10 cellular contexts compared by ENCODE assay signal in genomic region chr5:145718956-145719355, GRCh38.
DNase-seq lines count a peak whose midpoint lies in the region; ATAC-seq and TF ChIP-seq lines count a peak whose summit lies in the region.
"Had no signal": no experiment of that assay in that cellular context is flagged by ENCODE, and none has a peak within 500 bp of the region (broad histone marks: within the 10 kb centered on the region; RNA-seq: fewer than 3 reads in every experiment).

No MANE protein-coding gene starts in this region.

- no peak overlapping the region for H3K9ac ChIP-seq in adipocyte (ENCODE audit: low read length)

- H3K27ac Mint-ChIP-seq in stimulated activated naive B cell treated with anti-CD40 and anti-IgM and Interleukin-4, amounts not matched to agents 10 μg/mL and 1 μg/mL and 100 μg/mL, for 72 hours = no peak overlapping the region
- H3K27ac Mint-ChIP-seq: memory B cell had no signal

- TF ChIP-seq CTCF in A673 (conservative IDR thresholded peaks at IDR 0.05; ENCODE audit: low read depth, low read length) = peak; percentile 72
- TF ChIP-seq CTCF in HEK293 (tag by site-specific recombination; IDR thresholded peaks at IDR 0.05) = no peak

- H3K4me1 ChIP-seq in A673 (ENCODE audit: insufficient read depth, low read length, poor library complexity, severe bottlenecking) = peaks cover 22% of the 10 kb centered on the region
- H3K4me1 ChIP-seq in HEK293 (ENCODE audit: control insufficient read depth, insufficient read depth, low read length) = no peaks in the 10 kb centered on the region
- H3K4me1 ChIP-seq in adipocyte (ENCODE audit: control insufficient read depth, insufficient read depth, low read length) = peaks cover 4% of the 10 kb centered on the region

- no peaks in the 10 kb centered on the region for H3K4me1 Mint-ChIP-seq in stimulated activated naive B cell treated with anti-CD40 and anti-IgM and Interleukin-4, amounts not matched to agents 10 μg/mL and 1 μg/mL and 100 μg/mL, for 72 hours
- H3K4me1 Mint-ChIP-seq: memory B cell had no signal

- H3K4me3 Mint-ChIP-seq in stimulated activated naive B cell treated with anti-CD40 and anti-IgM and Interleukin-4, amounts not matched to agents 10 μg/mL and 1 μg/mL and 100 μg/mL, for 72 hours = no peak overlapping the region
- H3K4me3 Mint-ChIP-seq: memory B cell had no signal

- DNase-seq in A673 (ENCODE audit: low spot score) = peak; percentile 66
- DNase-seq in adipocyte (ENCODE audit: low read depth) = peak; percentile 69
- DNase-seq in iPS-NIHi11 (ENCODE audit: low spot score) = peak; percentile 31
- DNase-seq in GOT3 (lab: John Stamatoyannopoulos, UW) = no peak
- DNase-seq in stimulated activated naive B cell treated with anti-CD40 and anti-IgM and Interleukin-4, amounts not matched to agents 10 μg/mL and 1 μg/mL and 100 μg/mL, for 72 hours = no peak
- DNase-seq: activated CD4-positive, alpha-beta T cell treated with anti-CD3 and anti-CD28 coated beads, Interleukin-2, amount 50 U/mL, for 48 hours had no signal

- H3K27me3 Mint-ChIP-seq in stimulated activated naive B cell treated with anti-CD40 and anti-IgM and Interleukin-4, amounts not matched to agents 10 μg/mL and 1 μg/mL and 100 μg/mL, for 72 hours = no peaks in the 10 kb centered on the region
- H3K27me3 Mint-ChIP-seq: memory B cell had no signal

- CTCF ChIA-PET in A673 (lab: Charles Lee) = interaction anchor here (0.7 kb wide), 1 partner anchor 35 kb away, joined by 3 read pairs; no protein-coding TSS in a partner anchor
- CTCF ChIA-PET in HEK293 (lab: Yijun Ruan, JAX) = interaction anchor here (0.6 to 2.7 kb wide), 7 partner anchors 10 to 249 kb away, joined by 3 to 9 read pairs (median 3); no protein-coding TSS in a partner anchor

- H3K36me3 ChIP-seq in A673 (ENCODE audit: insufficient read depth, low read length, poor library complexity, severe bottlenecking) (no peaks in the 10 kb centered on the region), HEK293 (ENCODE audit: control insufficient read depth in 2 of 2, insufficient read depth in 1 of 2, low read length in 2 of 2) (no peaks in the 10 kb centered on the region), adipocyte (ENCODE audit: control insufficient read depth, insufficient read depth, low read length, severe bottlenecking) (no peaks in the 10 kb centered on the region)

- no TSS peak for BruUV-seq in A673 (replicated peaks; lab: Mats Ljungman, UMichigan)

- POLR2A ChIA-PET in A673 (lab: Charles Lee; ENCODE audit: low non-redundant PET) (no interaction called here), HEK293 (lab: Yijun Ruan, JAX) (no interaction called here)

- ATAC-seq in GM18517 (IDR thresholded peaks at IDR 0.05; ENCODE audit: unreplicated experiment) = no peak
- ATAC-seq in HG02623 (IDR thresholded peaks at IDR 0.05; ENCODE audit: unreplicated experiment) = no peak
- no peak for ATAC-seq in stimulated activated naive B cell treated with anti-CD40 and anti-IgM and Interleukin-4, amounts not matched to agents 10 μg/mL and 1 μg/mL and 100 μg/mL, for 72 hours (replicated peaks)

- intact Hi-C loops in A673 (cut with micrococcal nuclease; ENCODE audit: unreplicated experiment) = no loop called here

- H3K36me3 Mint-ChIP-seq in stimulated activated naive B cell treated with anti-CD40 and anti-IgM and Interleukin-4, amounts not matched to agents 10 μg/mL and 1 μg/mL and 100 μg/mL, for 72 hours = no peaks in the 10 kb centered on the region
- H3K36me3 Mint-ChIP-seq: memory B cell had no signal

- H3K27me3 ChIP-seq in A673 (replicated peaks; ENCODE audit: insufficient read depth, low read depth, low read length, poor library complexity) = no peaks in the 10 kb centered on the region
- H3K27me3 ChIP-seq in adipocyte (replicated peaks; ENCODE audit: control insufficient read depth, insufficient read depth, low read length) = no peaks in the 10 kb centered on the region

- H3K27ac ChIP-seq in A673 (ENCODE audit: low read depth, low read length, poor library complexity, severe bottlenecking) = no peak overlapping the region
- H3K27ac ChIP-seq in HEK293 (ENCODE audit: extremely low read depth, low read depth, low read length) = no peak overlapping the region

- no peaks in the 10 kb centered on the region for H3K9me3 ChIP-seq in A673 (ENCODE audit: low read depth, low read length, poor library complexity, severe bottlenecking)
- no peaks in the 10 kb centered on the region for H3K9me3 ChIP-seq in HEK293 (ENCODE audit: control insufficient read depth, insufficient read depth, low read depth, low read length)
- no peaks in the 10 kb centered on the region for H3K9me3 ChIP-seq in adipocyte (ENCODE audit: control insufficient read depth, low read length)

- peaks cover 1 to 7% of the 10 kb centered on the region in 2 donors for H3K9me3 Mint-ChIP-seq in stimulated activated naive B cell treated with anti-CD40 and anti-IgM and Interleukin-4, amounts not matched to agents 10 μg/mL and 1 μg/mL and 100 μg/mL, for 72 hours

- no peak overlapping the region for H3K4me3 ChIP-seq in A673 (ENCODE audit: low read depth, low read length, poor library complexity, severe bottlenecking)
- no peak overlapping the region for H3K4me3 ChIP-seq in HEK293 (ENCODE audit: low read depth, low read length)
- H3K4me3 ChIP-seq in adipocyte (ENCODE audit: low read length) = no peak overlapping the region

TF ChIP-seq in HEK293, 187 proteins besides CTCF, POLR2A, EP300 and RAD21:
- TF ChIP-seq ZNF146 (tag by site-specific recombination; IDR thresholded peaks at IDR 0.05) (no peak), ZNF654 (tag by site-specific recombination; IDR thresholded peaks at IDR 0.05; ENCODE audit: low read depth) (peak; percentile 28; the same call in 1 of the 2 replicates), ZNF350 (tag by site-specific recombination; IDR thresholded peaks at IDR 0.05) (no peak), ZNF26 (tag by site-specific recombination; IDR thresholded peaks at IDR 0.05) (no peak), ZNF585B (tag by site-specific recombination; IDR thresholded peaks at IDR 0.05) (no peak), ZSCAN5A (tag by site-specific recombination; IDR thresholded peaks at IDR 0.05) (no peak)

Comparison
In these comparisons a context has a peak if more than half of its experiments do, and no peak if none do; other contexts are left out.
1. DNase-seq: peak in A673 (single experiment), adipocyte (single experiment) and iPS-NIHi11 (single experiment); none in GOT3 (single experiment) and stimulated activated naive B cell treated with anti-CD40 and anti-IgM and Interleukin-4, amounts not matched to agents 10 μg/mL and 1 μg/mL and 100 μg/mL, for 72 hours (single experiment).